Comparison of ENCODE assay signal across 1 cellular context in genomic region chr1:44808938-44809917, GRCh38.
TF ChIP-seq lines count a peak whose summit lies in the region.

No MANE protein-coding gene starts in this region.

TF ChIP-seq in H1, 55 proteins besides CTCF, POLR2A, EP300 and RAD21:
- TF ChIP-seq MAFK (IDR thresholded peaks at IDR 0.05; ENCODE audit: low read depth, low read length) (no peak), ASH2L (IDR thresholded peaks at IDR 0.05; ENCODE audit: low read length) (no peak), SAP30 (IDR thresholded peaks at IDR 0.05; ENCODE audit: insufficient read depth, insufficient replicate concordance, low read length) (no peak), CHD1 (IDR thresholded peaks at IDR 0.05; ENCODE audit: low read depth, low read length) (no peak), RFX5 (IDR thresholded peaks at IDR 0.05; ENCODE audit: borderline replicate concordance, low read depth, low read length) (no peak), TCF12 (IDR thresholded peaks at IDR 0.05; ENCODE audit: low read depth, low read length) (no peak), TAF1 (IDR thresholded peaks at IDR 0.05; ENCODE audit: low read depth, low read length) (no peak), ZNF274 (IDR thresholded peaks at IDR 0.05; ENCODE audit: borderline replicate concordance, extremely low read depth, low read length) (no peak), TEAD4 (IDR thresholded peaks at IDR 0.05; ENCODE audit: low read depth, low read length) (no peak), SIRT6 (IDR thresholded peaks at IDR 0.05; ENCODE audit: low read length) (no peak), USF2 (IDR thresholded peaks at IDR 0.05; ENCODE audit: low read length) (no peak)
TF ChIP-seq in H1: peak in this region for 0.
